ENCODE assay signal across 8 cellular contexts in genomic region chr1:21337931-21338567, GRCh38. TPM values are rescaled to one million over a fixed set of nuclear protein-coding genes. Genes with fewer than 3 reads are reported as not detected.
DNase-seq lines count a peak whose midpoint lies in the region; ATAC-seq and TF ChIP-seq lines count a peak whose summit lies in the region.

No MANE protein-coding gene starts in this region.

- peaks cover 72% of the 10 kb centered on the region for H3K4me1 ChIP-seq in PC-9 (replicated peaks; ENCODE audit: insufficient read depth)
- H3K4me1 ChIP-seq in rectal smooth muscle tissue (ENCODE audit: control insufficient read depth, insufficient read depth, low read length): peaks cover 78% of the 10 kb centered on the region

- CTCF ChIA-PET in PC-9 (lab: Charles Lee): interaction anchor here (0.5 to 1.4 kb wide), 2 partner anchors 22 to 68 kb away, joined by 4 to 9 read pairs; no protein-coding TSS in a partner anchor

- no peaks in the 10 kb centered on the region for H4K20me1 ChIP-seq in PC-9 (ENCODE audit: insufficient read depth)

- no peaks in the 10 kb centered on the region for H3K27me3 ChIP-seq in PC-9 (ENCODE audit: insufficient read depth, low read depth)
- no peaks in the 10 kb centered on the region for H3K27me3 ChIP-seq in rectal smooth muscle tissue (ENCODE audit: control insufficient read depth, insufficient read depth, low read length)

- no peak overlapping the region for H2AFZ ChIP-seq in PC-9

- H3K79me2 ChIP-seq in PC-9 (ENCODE audit: low read depth): peaks cover 63% of the 10 kb centered on the region

- POLR2A ChIA-PET in PC-9 (lab: Charles Lee; ENCODE audit: unreplicated experiment): interaction anchor here (0.6 to 0.7 kb wide), 3 partner anchors 12 to 676 kb away, joined by 4 to 5 read pairs (median 4); no protein-coding TSS in a partner anchor

- H3K9me2 ChIP-seq in PC-9 (ENCODE audit: insufficient read depth): no peaks in the 10 kb centered on the region

- intact Hi-C loops in PC-9 (cut with micrococcal nuclease; ENCODE audit: unreplicated experiment): no loop called here

- no peaks in the 10 kb centered on the region for H3K9me3 ChIP-seq in PC-9 (ENCODE audit: insufficient read depth, low read depth)

- H3F3A ChIP-seq in PC-9 (ENCODE audit: insufficient read depth, low read depth): peaks cover 46% of the 10 kb centered on the region

- H3K4me3 ChIP-seq in PC-9 (no peak overlapping the region), rectal smooth muscle tissue (ENCODE audit: low read length) (no peak overlapping the region)

- H3K36me3 ChIP-seq in PC-9 (ENCODE audit: low read depth) (no peaks in the 10 kb centered on the region), rectal smooth muscle tissue (ENCODE audit: control insufficient read depth, insufficient read depth, low read length) (no peaks in the 10 kb centered on the region)

- no peak for TF ChIP-seq CTCF in PC-9 (conservative IDR thresholded peaks at IDR 0.05)

- peak; percentile 46 for DNase-seq in EL
- peak; percentile 65 to 66 for DNase-seq in PC-9
- DNase-seq in fibroblast of peridontal ligament (ENCODE audit: extremely low read depth): peak; percentile 98
- DNase-seq in 8988T: no peak
- DNase-seq in NCI-H1048 (lab: John Stamatoyannopoulos, UW): no peak

- no TSS peak for BruUV-seq in PC-9 (replicated peaks; lab: Mats Ljungman, UMichigan)

- H3K9ac ChIP-seq in rectal smooth muscle tissue (ENCODE audit: low read length): no peak overlapping the region

- no peak for ATAC-seq in HG02588 (IDR thresholded peaks at IDR 0.05; ENCODE audit: unreplicated experiment)
- no peak for ATAC-seq in HG02970 (IDR thresholded peaks at IDR 0.05; ENCODE audit: low FRiP score, unreplicated experiment)

- H3K4me2 ChIP-seq in PC-9: peak overlapping the region; percentile 50

- H3K27ac ChIP-seq in PC-9 (peak overlapping the region; percentile 63), rectal smooth muscle tissue (ENCODE audit: low read depth, low read length) (peak overlapping the region; percentile 58)

RNA-seq across cellular contexts. Expression of gene ECE1, which starts 47.8 kb away (rescaled TPM):
- total RNA-seq in PC-9 (2021): 80.8 and 82.1 TPM in 2 replicates

Comparison
In these comparisons a context has a peak if more than half of its experiments do, and no peak if none do; other contexts are left out.
1. DNase-seq: peak in EL (single experiment), PC-9 (2 of 2) and fibroblast of peridontal ligament (single experiment); none in 8988T (single experiment) and NCI-H1048 (single experiment).